Comparison of ENCODE assay signal across 22 cellular contexts in genomic region chr5:43232943-43233833, GRCh38. TPM values are rescaled to one million over a fixed set of nuclear protein-coding genes. Genes with fewer than 3 reads are reported as not detected.
DNase-seq lines count a peak whose midpoint lies in the region; ATAC-seq and TF ChIP-seq lines count a peak whose summit lies in the region.
"Had no signal": no experiment of that assay in that cellular context is flagged by ENCODE, and none has a peak within 500 bp of the region (broad histone marks: within the 10 kb centered on the region; RNA-seq: fewer than 3 reads in every experiment).

No MANE protein-coding gene starts in this region.

- H3K4me1 Mint-ChIP-seq in CD8-positive, alpha-beta T cell (ENCODE audit: low read depth), result no peaks in the 10 kb centered on the region
- H3K4me1 Mint-ChIP-seq: naive B cell had no signal

- H3K4me1 ChIP-seq in stomach, result peaks cover 0 to 12% (median 8%) of the 10 kb centered on the region in 4 donors
- H3K4me1 ChIP-seq in CD8-positive, alpha-beta T cell (ENCODE audit: insufficient read depth, low read length), result no peaks in the 10 kb centered on the region
- H3K4me1 ChIP-seq: BLaER1, tibial nerve had no signal

- DNase-seq in NCI-H2107 treated with DMSO at 0.1 percent for 48 hours (lab: John Stamatoyannopoulos, UW; ENCODE audit: unreplicated experiment) (peak; percentile 54), NCI-H2107 (lab: John Stamatoyannopoulos, UW) (no peak), NCI-H1092 (lab: John Stamatoyannopoulos, UW) (peak; percentile 56), NCI-H446 treated with DMSO at 0.1 percent for 48 hours (lab: John Stamatoyannopoulos, UW) (peak; percentile 84), stomach (no peak), Ammon's horn (ENCODE audit: low spot score) (no peak), dorsolateral prefrontal cortex (no peak)
- DNase-seq in CD8-positive, alpha-beta T cell, result no peak
- DNase-seq: activated CD4-positive, alpha-beta T cell treated with anti-CD3 and anti-CD28 coated beads, Interleukin-2, amount 50 U/mL, for 1 hour; activated naive CD4-positive, alpha-beta T cell treated with Interleukin-2 at 50 U/mL for 16 hours; foreskin melanocyte; H7; kidney; mesenchymal stem cell; naive B cell; ovary; Right ventricle myocardium superior; stimulated activated naive CD4-positive, alpha-beta T cell treated with Interleukin-2 at 50 U/mL for 16 hours had no signal

- H3K27ac ChIP-seq in stomach (peak overlapping the region in 3 of 5 donors; percentile 20 to 48 (median 39)), dorsolateral prefrontal cortex (no peak overlapping the region)
- no peak overlapping the region for H3K27ac ChIP-seq in CD8-positive, alpha-beta T cell (ENCODE audit: low read depth, low read length)
- H3K27ac ChIP-seq: BLaER1, ovary, tibial nerve had no signal

- POLR2A ChIA-PET in CD8-positive, alpha-beta T cell (lab: Charles Lee), result no interaction called here

- no peak overlapping the region for H3K27ac Mint-ChIP-seq in CD8-positive, alpha-beta T cell
- H3K27ac Mint-ChIP-seq: naive B cell had no signal

- H3K27me3 ChIP-seq in stomach, result no peaks in the 10 kb centered on the region
- no peaks in the 10 kb centered on the region for H3K27me3 ChIP-seq in dorsolateral prefrontal cortex
- H3K27me3 ChIP-seq in CD8-positive, alpha-beta T cell (ENCODE audit: insufficient read depth, low read length), result no peaks in the 10 kb centered on the region
- H3K27me3 ChIP-seq: BLaER1, ovary, tibial nerve had no signal

- intact Hi-C loops in stomach (cut with DNase I; ENCODE audit: low total_unique reads) (no loop called here), dorsolateral prefrontal cortex (cut with DNase I) (no loop called here)
- intact Hi-C loops in CD8-positive, alpha-beta T cell (cut with DNase I, micrococcal nuclease), result no loop called here

- H3K9me3 Mint-ChIP-seq in CD8-positive, alpha-beta T cell, result no peaks in the 10 kb centered on the region
- H3K9me3 Mint-ChIP-seq: naive B cell had no signal

- no peaks in the 10 kb centered on the region for H3K36me3 Mint-ChIP-seq in CD8-positive, alpha-beta T cell
- H3K36me3 Mint-ChIP-seq: naive B cell had no signal

- CTCF ChIA-PET in CD8-positive, alpha-beta T cell (lab: Charles Lee), result interaction anchor here (1.0 to 1.2 kb wide), 2 partner anchors 12 to 108 kb away, joined by 3 to 4 read pairs; no protein-coding TSS in a partner anchor

- no peaks in the 10 kb centered on the region for H3K36me3 ChIP-seq in stomach
- no peaks in the 10 kb centered on the region for H3K36me3 ChIP-seq in CD8-positive, alpha-beta T cell (ENCODE audit: insufficient read depth, low read length)
- H3K36me3 ChIP-seq: BLaER1, ovary, tibial nerve had no signal

- WGBS in stomach, 5 donors, result 53 to 77% (median 69%) methylated on average over 12 to 15 of the region's 15 CpGs

- no peak for TF ChIP-seq EP300 in stomach (IDR thresholded peaks at IDR 0.05)

- TF ChIP-seq CTCF in stomach (IDR thresholded peaks at IDR 0.05) (no peak), dorsolateral prefrontal cortex (IDR thresholded peaks at IDR 0.05 in 54 of 56, conservative IDR thresholded peaks at IDR 0.05 in 2 of 56; ENCODE audit: low read depth in 1 of 56, partially characterized antibody in 56 of 56) (no peak)
- no peak for TF ChIP-seq CTCF in CD8-positive, alpha-beta T cell (IDR thresholded peaks at IDR 0.05)

- H3K4me3 Mint-ChIP-seq in CD8-positive, alpha-beta T cell, result no peak overlapping the region
- H3K4me3 Mint-ChIP-seq: naive B cell had no signal

- no peak for TF ChIP-seq POLR2A in stomach (IDR thresholded peaks at IDR 0.05)

- ATAC-seq in CD8-positive, alpha-beta T cell, result no peak
- ATAC-seq: sciatic nerve had no signal

- H3K27me3 Mint-ChIP-seq in CD8-positive, alpha-beta T cell (ENCODE audit: low read depth), result no peaks in the 10 kb centered on the region
- H3K27me3 Mint-ChIP-seq: naive B cell had no signal

- no peaks in the 10 kb centered on the region for H3K9me3 ChIP-seq in stomach
- no peaks in the 10 kb centered on the region for H3K9me3 ChIP-seq in CD8-positive, alpha-beta T cell (ENCODE audit: low read length)
- H3K9me3 ChIP-seq: BLaER1, ovary, tibial nerve had no signal

- H3K4me3 ChIP-seq in stomach (no peak overlapping the region), dorsolateral prefrontal cortex (no peak overlapping the region)
- H3K4me3 ChIP-seq in CD8-positive, alpha-beta T cell (ENCODE audit: low read depth, low read length), result no peak overlapping the region
- H3K4me3 ChIP-seq: BLaER1, GM12878, ovary, tibial nerve had no signal

RNA-seq across cellular contexts. Expression of gene NIM1K, which starts 41.2 kb away (rescaled TPM):
- total RNA-seq in stomach (1 to 10 TPM in 2 of 5 donors, under 1 TPM in 1, not detected in 2; 0.43 to 3.5 (median 1.3) TPM), dorsolateral prefrontal cortex (10 to 100 TPM; 14.2 to 33.1 (median 26.1) TPM)
- polyA plus RNA-seq in stomach, result under 1 TPM; 0.45 to 0.92 (median 0.56) TPM
- total RNA-seq in CD8-positive, alpha-beta T cell, result under 1 TPM; 0.14 to 0.46 TPM
- total RNA-seq: H7 had no signal

Comparison
In these comparisons a context has a peak if more than half of its experiments do, and no peak if none do; other contexts are left out.
1. DNase-seq: peak in NCI-H2107 treated with DMSO at 0.1 percent for 48 hours (single experiment), NCI-H1092 (single experiment) and NCI-H446 treated with DMSO at 0.1 percent for 48 hours (single experiment); none in NCI-H2107 (single experiment), stomach (single experiment), Ammon's horn (single experiment), dorsolateral prefrontal cortex (0 of 10) and CD8-positive, alpha-beta T cell (0 of 7).
2. H3K27ac ChIP-seq: peak in stomach (3 of 5); none in dorsolateral prefrontal cortex (0 of 59) and CD8-positive, alpha-beta T cell (single experiment).